Comparison of ENCODE assay signal across 8 cellular contexts in genomic region chr6:135423649-135424128, GRCh38.
A peak's percentile ranks its signal among the peaks of the same experiment; 100 is the strongest.
DNase-seq lines count a peak whose midpoint lies in the region; ATAC-seq and TF ChIP-seq lines count a peak whose summit lies in the region.

No MANE protein-coding gene starts in this region.

- no peak overlapping the region for H3K27ac ChIP-seq in breast epithelium

- no peaks in the 10 kb centered on the region for H3K4me1 ChIP-seq in breast epithelium

- H3K9me3 ChIP-seq in breast epithelium: no peaks in the 10 kb centered on the region

- DNase-seq in Daoy (ENCODE audit: low read depth) (peak; percentile 8), NOMO-1 treated with dmso at 0.1 percent for 144 hours (lab: John Stamatoyannopoulos, UW; ENCODE audit: unreplicated experiment) (peak; percentile 7), breast epithelium (ENCODE audit: low spot score in 2 of 2) (no peak), left colon (no peak), cortex of kidney (lab: John Stamatoyannopoulos, UW) (no peak)
- DNase-seq in effector CD8-positive, alpha-beta T cell (lab: John Stamatoyannopoulos, UW): no peak

- H3K4me3 ChIP-seq in breast epithelium: no peak overlapping the region

- H3K36me3 ChIP-seq in breast epithelium: peaks cover 7% of the 10 kb centered on the region

- TF ChIP-seq CTCF in breast epithelium (IDR thresholded peaks at IDR 0.05): peak in 2 of 3 donors; percentile 53 to 60

- ATAC-seq in GM19455 (IDR thresholded peaks at IDR 0.05; ENCODE audit: unreplicated experiment) (peak; percentile 86), HG03442 (IDR thresholded peaks at IDR 0.05; ENCODE audit: unreplicated experiment) (peak; percentile 79), left colon (peak; percentile 77)

- H3K27me3 ChIP-seq in breast epithelium: no peaks in the 10 kb centered on the region

- intact Hi-C loops in breast epithelium (cut with DNase I; ENCODE audit: low total_unique reads): no loop called here
- intact Hi-C loops in left colon (cut with DNase I, micrococcal nuclease): no loop called here

- no peak for TF ChIP-seq POLR2A in breast epithelium (IDR thresholded peaks at IDR 0.05)

Comparison
In these comparisons a context has a peak if more than half of its experiments do, and no peak if none do; other contexts are left out.
1. DNase-seq: peak in Daoy (single experiment) and NOMO-1 treated with dmso at 0.1 percent for 144 hours (single experiment); none in breast epithelium (0 of 2), left colon (0 of 2), cortex of kidney (single experiment) and effector CD8-positive, alpha-beta T cell (single experiment).
2. Peak in every context shown above with its lines, with median percentiles within 50 percentile points of each other: ATAC-seq.